Comparison of ENCODE assay signal across 8 cellular contexts in the genomic region with DNA sequence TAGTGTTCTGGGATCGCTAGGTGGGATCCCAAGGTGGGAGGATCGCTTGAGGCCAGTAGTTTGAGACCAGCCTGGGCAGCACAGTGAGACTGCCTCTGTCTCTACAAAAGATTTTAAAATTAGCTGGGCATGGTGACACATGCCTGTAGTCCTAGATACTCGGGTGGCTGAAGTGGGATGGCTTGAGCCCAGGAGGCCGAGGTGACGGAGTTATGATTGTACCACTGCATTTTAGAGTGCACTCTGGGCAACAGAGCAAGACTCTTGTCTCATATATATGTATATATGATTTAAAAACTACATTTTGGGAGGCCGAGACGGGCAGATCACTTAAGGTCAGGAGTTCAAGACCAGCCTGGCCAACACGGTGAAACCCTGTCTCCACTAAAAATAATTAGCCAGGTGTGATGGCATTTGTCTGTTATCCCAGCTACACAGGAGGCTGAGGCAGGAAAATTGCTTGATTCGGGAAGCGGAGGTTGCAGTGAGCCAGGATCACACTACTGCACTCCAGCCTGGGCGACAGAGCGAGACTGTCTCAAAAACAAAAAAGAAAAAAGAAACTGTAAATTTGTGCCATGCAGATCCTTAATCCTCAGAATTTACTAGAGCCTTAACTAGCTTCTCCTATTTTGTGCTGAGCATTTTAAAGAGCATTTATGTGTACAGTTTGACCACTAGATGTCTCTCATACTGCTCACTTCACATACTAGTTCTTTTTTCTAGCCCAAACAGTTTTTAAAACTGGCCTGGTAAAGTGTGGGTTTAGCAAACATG.
DNase-seq lines count a peak whose midpoint lies in the region; ATAC-seq, FAIRE-seq and TF ChIP-seq lines count a peak whose summit lies in the region.

No MANE protein-coding gene starts in this region.

- no peak overlapping the region for H3K27ac ChIP-seq in VCaP

- DNase-seq in D721Med (ENCODE audit: insufficient read length, low spot score) (no peak), NCI-H1694 treated with DMSO at 0.1 percent for 48 hours (lab: John Stamatoyannopoulos, UW) (peak; percentile 46), glomerular endothelial cell (ENCODE audit: extremely low read depth, low read depth, low spot score) (peak; percentile 63), putamen (ENCODE audit: low spot score) (peak; percentile 34)
- no peak for DNase-seq in activated CD8-positive, alpha-beta memory T cell treated with anti-CD3 and anti-CD28 coated beads for 24 hours
- no peak for DNase-seq in activated CD4-positive, alpha-beta T cell treated with anti-CD3 and anti-CD28 coated beads, Interleukin-2, amount 10 ng/mL, durations not matched to agents 7 days and 5 days

- no peak overlapping the region for H3K27ac Mint-ChIP-seq in activated CD4-positive, alpha-beta T cell treated with anti-CD3 and anti-CD28 coated beads, Interleukin-2, amount 10 ng/mL, durations not matched to agents 7 days and 5 days

- no peak overlapping the region for H3K4me3 Mint-ChIP-seq in activated CD4-positive, alpha-beta T cell treated with anti-CD3 and anti-CD28 coated beads, Interleukin-2, amount 10 ng/mL, durations not matched to agents 7 days and 5 days

- ATAC-seq in GM21717 (IDR thresholded peaks at IDR 0.05; ENCODE audit: unreplicated experiment): peak; percentile 60

- peak; percentile 38 for FAIRE-seq in D721Med (lab: Jason Lieb, UNC)

- peaks cover 13% of the 10 kb centered on the region for H3K36me3 Mint-ChIP-seq in activated CD4-positive, alpha-beta T cell treated with anti-CD3 and anti-CD28 coated beads, Interleukin-2, amount 10 ng/mL, durations not matched to agents 7 days and 5 days (ENCODE audit: low read depth)

- H3K4me1 Mint-ChIP-seq in activated CD4-positive, alpha-beta T cell treated with anti-CD3 and anti-CD28 coated beads, Interleukin-2, amount 10 ng/mL, durations not matched to agents 7 days and 5 days: peaks cover 1% of the 10 kb centered on the region

- TF ChIP-seq CTCF in D721Med (IDR thresholded peaks at IDR 0.05; ENCODE audit: insufficient read depth, missing control alignments) (peak; percentile 64), VCaP (conservative IDR thresholded peaks at IDR 0.05) (peak; percentile 88)

- POLR2A ChIA-PET in activated CD4-positive, alpha-beta T cell treated with anti-CD3 and anti-CD28 coated beads, Interleukin-2, amount 10 ng/mL, durations not matched to agents 7 days and 5 days (lab: Charles Lee): interaction anchor here (0.6 kb wide), 1 partner anchor 21 kb away, joined by 3 read pairs; no protein-coding TSS in a partner anchor

- CTCF ChIA-PET in activated CD4-positive, alpha-beta T cell treated with anti-CD3 and anti-CD28 coated beads, Interleukin-2, amount 10 ng/mL, durations not matched to agents 7 days and 5 days (lab: Charles Lee): interaction anchor here (0.6 to 1.4 kb wide), 5 partner anchors 12 to 216 kb away, joined by 3 to 5 read pairs (median 4); no protein-coding TSS in a partner anchor

- no peaks in the 10 kb centered on the region for H3K9me3 Mint-ChIP-seq in activated CD4-positive, alpha-beta T cell treated with anti-CD3 and anti-CD28 coated beads, Interleukin-2, amount 10 ng/mL, durations not matched to agents 7 days and 5 days

- no peaks in the 10 kb centered on the region for H3K27me3 Mint-ChIP-seq in activated CD4-positive, alpha-beta T cell treated with anti-CD3 and anti-CD28 coated beads, Interleukin-2, amount 10 ng/mL, durations not matched to agents 7 days and 5 days

Comparison
In these comparisons a context has a peak if more than half of its experiments do, and no peak if none do; other contexts are left out.
1. DNase-seq: peak in NCI-H1694 treated with DMSO at 0.1 percent for 48 hours (single experiment), glomerular endothelial cell (single experiment) and putamen (single experiment); none in D721Med (single experiment), activated CD8-positive, alpha-beta memory T cell treated with anti-CD3 and anti-CD28 coated beads for 24 hours (single experiment) and activated CD4-positive, alpha-beta T cell treated with anti-CD3 and anti-CD28 coated beads, Interleukin-2, amount 10 ng/mL, durations not matched to agents 7 days and 5 days (single experiment).